ENCODE assay signal across 20 cellular contexts in genomic region chr9:77838986-77839385, GRCh38.
DNase-seq lines count a peak whose midpoint lies in the region; ATAC-seq lines count a peak whose summit lies in the region.
"Had no signal": no experiment of that assay in that cellular context is flagged by ENCODE, and none has a peak within 500 bp of the region (broad histone marks: within the 10 kb centered on the region; RNA-seq: fewer than 3 reads in every experiment).

No MANE protein-coding gene starts in this region.

- no peaks in the 10 kb centered on the region for H3K9me2 ChIP-seq in GM23248 (ENCODE audit: insufficient read depth)

- DNase-seq in GM23248 (peak; percentile 31), SK-N-MC (ENCODE audit: low read depth, low spot score) (no peak), fibroblast of peridontal ligament (ENCODE audit: extremely low read depth) (peak; percentile 48), renal cortical epithelial cell (ENCODE audit: low read depth) (peak; percentile 77), T-helper 17 cell (no peak), anterior cingulate cortex (lab: John Stamatoyannopoulos, UW) (no peak), foreskin melanocyte (no peak)
- DNase-seq: CD8-positive, alpha-beta memory T cell; DMS79 treated with DMSO at 0.1 percent for 48 hours; NCI-H1048; NCI-H1436 treated with DMSO at 0.1 percent for 48 hours; NCI-H2029 treated with DMSO at 0.1 percent for 48 hours; NCI-H510A; Right ventricle myocardium superior had no signal

- H3K36me3 ChIP-seq in GM23248 (ENCODE audit: low read depth) (no peaks in the 10 kb centered on the region), SK-N-MC (ENCODE audit: insufficient read depth, low read length) (no peaks in the 10 kb centered on the region)
- H3K36me3 ChIP-seq: BLaER1 had no signal

- H3K4me3 ChIP-seq in GM23248 (no peak overlapping the region), SK-N-MC (no peak overlapping the region)
- H3K4me3 ChIP-seq: BLaER1, GM23338 had no signal

- H2AFZ ChIP-seq in GM23248 = no peak overlapping the region
- H2AFZ ChIP-seq: GM23338 had no signal

- 7 to 12% methylated on average over 1 of the region's 1 CpG for WGBS in GM23248 (ENCODE audit: low coverage in 1 of 2, low lambda C conversion rate in 2 of 2, missing lambda C conversion rate in 2 of 2), 2 experiments

- no peak overlapping the region for H3K9ac ChIP-seq in GM23248
- H3K9ac ChIP-seq in SK-N-MC (ENCODE audit: insufficient read length) = no peak overlapping the region
- H3K9ac ChIP-seq: BLaER1, KMS-11 had no signal

- in situ Hi-C loops in GM23248 (cut with MboI) = no loop called here

- no peak overlapping the region for H3K4me3 Mint-ChIP-seq in T-helper 17 cell
- H3K4me3 Mint-ChIP-seq: CD8-positive, alpha-beta memory T cell; GM23338 had no signal

- H3K27me3 ChIP-seq in GM23248 (replicated peaks; ENCODE audit: insufficient read depth) = no peaks in the 10 kb centered on the region
- H3K27me3 ChIP-seq: BLaER1 had no signal

- H3K79me2 ChIP-seq in GM23248 (ENCODE audit: insufficient read depth) = peaks cover 54% of the 10 kb centered on the region

- H3K27ac Mint-ChIP-seq in T-helper 17 cell = no peak overlapping the region
- H3K27ac Mint-ChIP-seq: CD8-positive, alpha-beta memory T cell; GM23338 had no signal

- H4K20me1 ChIP-seq in GM23248 (ENCODE audit: insufficient read depth) = no peaks in the 10 kb centered on the region

- H3K9me3 ChIP-seq in GM23248 (ENCODE audit: low read depth) = no peaks in the 10 kb centered on the region
- no peaks in the 10 kb centered on the region for H3K9me3 ChIP-seq in SK-N-MC (ENCODE audit: low read depth, low read length)
- H3K9me3 ChIP-seq in T-helper 17 cell (ENCODE audit: control insufficient read depth, low read length, poor library complexity, severe bottlenecking) = no peaks in the 10 kb centered on the region
- H3K9me3 ChIP-seq: BLaER1 had no signal

- H3F3A ChIP-seq in GM23248 (ENCODE audit: insufficient read depth) = peaks cover 14% of the 10 kb centered on the region

- ATAC-seq in GM19035 (IDR thresholded peaks at IDR 0.05; ENCODE audit: unreplicated experiment) = no peak
- no peak for ATAC-seq in T-helper 17 cell
- ATAC-seq: GM23338, HepG2, Panc1 had no signal

- peak overlapping the region; percentile 68 for H3K4me2 ChIP-seq in GM23248 (ENCODE audit: unreplicated experiment)
- H3K4me2 ChIP-seq: BLaER1, GM23338, KMS-11 had no signal

- H3K36me3 Mint-ChIP-seq in T-helper 17 cell (ENCODE audit: low read depth) = no peaks in the 10 kb centered on the region

- H3K27ac ChIP-seq in GM23248 (peak overlapping the region; percentile 51; the same call in 1 of the 2 replicates), SK-N-MC (0 out of 2 replicates have a peak overlapping the region, but pooled peaks have one; percentile 40)
- H3K27ac ChIP-seq: BLaER1, KMS-11 had no signal

- peaks cover 10% of the 10 kb centered on the region for H3K4me1 Mint-ChIP-seq in T-helper 17 cell

- H3K27me3 Mint-ChIP-seq in T-helper 17 cell = no peaks in the 10 kb centered on the region
- H3K27me3 Mint-ChIP-seq: CD8-positive, alpha-beta memory T cell had no signal

- peaks cover 20% of the 10 kb centered on the region for H3K4me1 ChIP-seq in GM23248 (ENCODE audit: insufficient read depth)

Comparison
In these comparisons a context has a peak if more than half of its experiments do, and no peak if none do; other contexts are left out.
1. DNase-seq: peak in GM23248 (single experiment), fibroblast of peridontal ligament (single experiment) and renal cortical epithelial cell (single experiment); none in SK-N-MC (single experiment), T-helper 17 cell (0 of 3), anterior cingulate cortex (0 of 58) and foreskin melanocyte (single experiment).